ENCODE assay signal across 1 cellular context in genomic region chr5:32217886-32218396, GRCh38.
A peak's percentile ranks its signal among the peaks of the same experiment; 100 is the strongest.
TF ChIP-seq lines count a peak whose summit lies in the region.

No MANE protein-coding gene starts in this region.

TF ChIP-seq in K562, 482 proteins besides CTCF, POLR2A, EP300 and RAD21 (continued from another document):
- no peak for TF ChIP-seq CHD7 (IDR thresholded peaks at IDR 0.05; ENCODE audit: low read depth, low read length)
- TF ChIP-seq NFIX (CRISPR knock-in tag; IDR thresholded peaks at IDR 0.05; ENCODE audit: low read depth): peak; percentile 85
- peak; percentile 42 for TF ChIP-seq SMAD1 (IDR thresholded peaks at IDR 0.05; ENCODE audit: low read depth, low read length, partially characterized antibody)
- no peak for TF ChIP-seq ZFPM2 (CRISPR knock-in tag; IDR thresholded peaks at IDR 0.05)
- no peak for TF ChIP-seq TAF9B (IDR thresholded peaks at IDR 0.05; ENCODE audit: partially characterized antibody)
- no peak for TF ChIP-seq AFF4 (CRISPR knock-in tag; IDR thresholded peaks at IDR 0.05)
- no peak for TF ChIP-seq ZNF140 (CRISPR knock-in tag; IDR thresholded peaks at IDR 0.05)
- no peak for TF ChIP-seq MIER1 (IDR thresholded peaks at IDR 0.05; ENCODE audit: low read depth)
- TF ChIP-seq NFIC (IDR thresholded peaks at IDR 0.05): peak; percentile 98
- TF ChIP-seq NR3C1 (CRISPR knock-in tag; IDR thresholded peaks at IDR 0.05): no peak
- no peak for TF ChIP-seq CBFB (CRISPR knock-in tag; IDR thresholded peaks at IDR 0.05)
- no peak for TF ChIP-seq PRPF4 (IDR thresholded peaks at IDR 0.05; ENCODE audit: insufficient read depth, low read depth, low read length, poor library complexity, severe bottlenecking)
- no peak for TF ChIP-seq ZSCAN29 (IDR thresholded peaks at IDR 0.05)
- no peak for TF ChIP-seq CREB1 (IDR thresholded peaks at IDR 0.05)
- TF ChIP-seq CREB1 (CRISPR knock-in tag; IDR thresholded peaks at IDR 0.05): no peak
- no peak for TF ChIP-seq ELF1 (tag; IDR thresholded peaks at IDR 0.05)
- no peak for TF ChIP-seq ZNF586 (CRISPR knock-in tag; conservative IDR thresholded peaks at IDR 0.05)
- TF ChIP-seq MITF (IDR thresholded peaks at IDR 0.05): no peak
- no peak for TF ChIP-seq ZNF121 (CRISPR knock-in tag; conservative IDR thresholded peaks at IDR 0.05)
- no peak for TF ChIP-seq ZNF134 (CRISPR knock-in tag; conservative IDR thresholded peaks at IDR 0.05)
- no peak for TF ChIP-seq HCFC1 (IDR thresholded peaks at IDR 0.05; ENCODE audit: low read depth, low read length)
- TF ChIP-seq CBX5 (IDR thresholded peaks at IDR 0.05; ENCODE audit: borderline replicate concordance, low read depth): no peak
